ENCODE assay signal across 25 cellular contexts in genomic region chr5:36494028-36494427, GRCh38.
"Had no signal": no experiment of that assay in that cellular context is flagged by ENCODE, and none has a peak within 500 bp of the region (broad histone marks: within the 10 kb centered on the region; RNA-seq: fewer than 3 reads in every experiment).

No MANE protein-coding gene starts in this region.

- DNase-seq: activated B cell treated with CpG ODN at 0.5 μM for 24 hours; activated CD4-positive, alpha-beta memory T cell treated with anti-CD3 and anti-CD28 coated beads for 36 hours; activated CD4-positive, alpha-beta T cell treated with anti-CD3 and anti-CD28 coated beads for 1 hour; activated CD4-positive, alpha-beta T cell treated with anti-CD3 and anti-CD28 coated beads, Interleukin-2, amount 10 ng/mL, durations not matched to agents 7 days and 5 days; activated CD8-positive, alpha-beta memory T cell treated with anti-CD3 and anti-CD28 coated beads for 24 hours; activated effector memory CD4-positive, alpha-beta T cell treated with anti-CD3 and anti-CD28 coated beads, Interleukin-2, amount 50 U/mL, for 16 hours; activated naive CD4-positive, alpha-beta T cell treated with Interleukin-2 at 50 U/mL for 16 hours; activated naive CD8-positive, alpha-beta T cell treated with anti-CD3 and anti-CD28 coated beads, Interleukin-2, amount 50 U/mL, for 24 hours; activated T-cell treated with anti-CD3 and anti-CD28 coated beads, Interleukin-2, amount 50 U/mL, for 4 hours; amniotic stem cell; brain microvascular endothelial cell; Kasumi-1; NCI-H1105 treated with DMSO at 0.1 percent for 48 hours; NCI-H1436 treated with DMSO at 0.1 percent for 48 hours; NCI-H187; NCI-H2081; NCI-H510A treated with DMSO at 0.1 percent for 48 hours; NCI-H69; SIG-M5; T-cell; T-helper 2 cell; T1000 had no signal

- H3K27ac Mint-ChIP-seq: activated B cell treated with CpG ODN at 0.5 μM for 24 hours; activated CD4-positive, alpha-beta memory T cell treated with anti-CD3 and anti-CD28 coated beads for 36 hours; activated CD4-positive, alpha-beta T cell treated with anti-CD3 and anti-CD28 coated beads, Interleukin-2, amount 10 ng/mL, durations not matched to agents 7 days and 5 days; activated naive CD4-positive, alpha-beta T cell treated with anti-CD3 and anti-CD28 coated beads, Interleukin-2, amount 50 U/mL, for 72 hours; activated naive CD8-positive, alpha-beta T cell treated with anti-CD3 and anti-CD28 coated beads, Interleukin-2, amount 50 U/mL, for 24 hours; T-cell had no signal

- FAIRE-seq: TTC549 had no signal

- H3K4me3 Mint-ChIP-seq: activated B cell treated with CpG ODN at 0.5 μM for 24 hours; activated CD4-positive, alpha-beta memory T cell treated with anti-CD3 and anti-CD28 coated beads for 36 hours; activated CD4-positive, alpha-beta T cell treated with anti-CD3 and anti-CD28 coated beads, Interleukin-2, amount 10 ng/mL, durations not matched to agents 7 days and 5 days; activated naive CD8-positive, alpha-beta T cell treated with anti-CD3 and anti-CD28 coated beads, Interleukin-2, amount 50 U/mL, for 24 hours; activated T-cell treated with anti-CD3 and anti-CD28 coated beads, Interleukin-2, amount 50 U/mL, for 4 hours; T-cell had no signal

- H3K36me3 ChIP-seq: brain microvascular endothelial cell had no signal

- H3K4me3 ChIP-seq: SK-N-MC had no signal

- H3K9me3 Mint-ChIP-seq: activated B cell treated with CpG ODN at 0.5 μM for 24 hours; activated CD4-positive, alpha-beta memory T cell treated with anti-CD3 and anti-CD28 coated beads for 36 hours; activated CD4-positive, alpha-beta T cell treated with anti-CD3 and anti-CD28 coated beads, Interleukin-2, amount 10 ng/mL, durations not matched to agents 7 days and 5 days; activated naive CD4-positive, alpha-beta T cell treated with anti-CD3 and anti-CD28 coated beads, Interleukin-2, amount 50 U/mL, for 72 hours; activated naive CD8-positive, alpha-beta T cell treated with anti-CD3 and anti-CD28 coated beads, Interleukin-2, amount 50 U/mL, for 24 hours; activated T-cell treated with anti-CD3 and anti-CD28 coated beads, Interleukin-2, amount 50 U/mL, for 4 hours; T-cell had no signal

- H3K36me3 Mint-ChIP-seq: activated CD4-positive, alpha-beta memory T cell treated with anti-CD3 and anti-CD28 coated beads for 36 hours; activated naive CD4-positive, alpha-beta T cell treated with anti-CD3 and anti-CD28 coated beads, Interleukin-2, amount 50 U/mL, for 72 hours; T-cell had no signal

- H3K27me3 ChIP-seq: brain microvascular endothelial cell had no signal

- H3K27ac ChIP-seq: brain microvascular endothelial cell, SK-N-MC had no signal

- H3K4me1 Mint-ChIP-seq: activated B cell treated with CpG ODN at 0.5 μM for 24 hours; activated CD4-positive, alpha-beta T cell treated with anti-CD3 and anti-CD28 coated beads, Interleukin-2, amount 10 ng/mL, durations not matched to agents 7 days and 5 days; activated naive CD8-positive, alpha-beta T cell treated with anti-CD3 and anti-CD28 coated beads, Interleukin-2, amount 50 U/mL, for 24 hours; T-cell had no signal

- ATAC-seq: activated naive CD8-positive, alpha-beta T cell treated with anti-CD3 and anti-CD28 coated beads, Interleukin-2, amount 50 U/mL, for 24 hours; activated T-cell treated with anti-CD3 and anti-CD28 coated beads, Interleukin-2, amount 50 U/mL, for 4 hours; T-cell had no signal
